1 cellular context compared by ENCODE assay signal in the genomic region with DNA sequence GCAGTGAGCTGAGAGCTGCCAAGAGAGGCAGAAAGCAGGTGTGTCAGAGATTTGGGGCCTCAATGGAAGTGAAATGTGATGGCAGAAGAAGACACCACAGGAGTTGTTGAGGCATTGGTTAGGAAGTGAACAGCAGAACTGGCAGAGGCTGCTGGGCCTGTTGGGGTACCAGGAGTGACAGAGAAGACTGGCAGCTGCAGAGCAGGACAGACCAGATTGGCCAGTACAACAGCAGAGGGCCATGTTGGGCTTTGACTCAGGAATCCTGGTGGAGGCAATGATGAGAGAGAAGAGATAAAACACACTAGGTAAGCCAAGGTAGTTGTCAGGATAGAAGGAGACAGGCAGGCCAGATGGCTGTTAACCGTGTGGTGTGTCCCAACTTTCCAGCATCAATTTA.
TF ChIP-seq lines count a peak whose summit lies in the region.

No MANE protein-coding gene starts in this region.

TF ChIP-seq in SK-N-SH treated with all-trans-retinoic acid at 6 μM for 48 hours, 23 proteins besides CTCF, POLR2A, EP300 and RAD21 (continued from another document):
- TF ChIP-seq, protein P1, sequence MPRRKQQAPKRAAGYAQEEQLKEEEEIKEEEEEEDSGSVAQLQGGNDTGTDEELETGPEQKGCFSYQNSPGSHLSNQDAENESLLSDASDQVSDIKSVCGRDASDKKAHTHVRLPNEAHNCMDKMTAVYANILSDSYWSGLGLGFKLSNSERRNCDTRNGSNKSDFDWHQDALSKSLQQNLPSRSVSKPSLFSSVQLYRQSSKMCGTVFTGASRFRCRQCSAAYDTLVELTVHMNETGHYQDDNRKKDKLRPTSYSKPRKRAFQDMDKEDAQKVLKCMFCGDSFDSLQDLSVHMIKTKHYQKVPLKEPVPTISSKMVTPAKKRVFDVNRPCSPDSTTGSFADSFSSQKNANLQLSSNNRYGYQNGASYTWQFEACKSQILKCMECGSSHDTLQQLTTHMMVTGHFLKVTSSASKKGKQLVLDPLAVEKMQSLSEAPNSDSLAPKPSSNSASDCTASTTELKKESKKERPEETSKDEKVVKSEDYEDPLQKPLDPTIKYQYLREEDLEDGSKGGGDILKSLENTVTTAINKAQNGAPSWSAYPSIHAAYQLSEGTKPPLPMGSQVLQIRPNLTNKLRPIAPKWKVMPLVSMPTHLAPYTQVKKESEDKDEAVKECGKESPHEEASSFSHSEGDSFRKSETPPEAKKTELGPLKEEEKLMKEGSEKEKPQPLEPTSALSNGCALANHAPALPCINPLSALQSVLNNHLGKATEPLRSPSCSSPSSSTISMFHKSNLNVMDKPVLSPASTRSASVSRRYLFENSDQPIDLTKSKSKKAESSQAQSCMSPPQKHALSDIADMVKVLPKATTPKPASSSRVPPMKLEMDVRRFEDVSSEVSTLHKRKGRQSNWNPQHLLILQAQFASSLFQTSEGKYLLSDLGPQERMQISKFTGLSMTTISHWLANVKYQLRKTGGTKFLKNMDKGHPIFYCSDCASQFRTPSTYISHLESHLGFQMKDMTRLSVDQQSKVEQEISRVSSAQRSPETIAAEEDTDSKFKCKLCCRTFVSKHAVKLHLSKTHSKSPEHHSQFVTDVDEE (CRISPR knock-in tag; IDR thresholded peaks at IDR 0.05) = no peak
- TF ChIP-seq RARB (CRISPR knock-in tag; IDR thresholded peaks at IDR 0.05) (no peak), ARNTL (CRISPR knock-in tag; IDR thresholded peaks at IDR 0.05; ENCODE audit: borderline replicate concordance, low read depth) (no peak), ZFP30 (CRISPR knock-in tag; IDR thresholded peaks at IDR 0.05) (no peak), ZNF70 (CRISPR knock-in tag; IDR thresholded peaks at IDR 0.05) (no peak), CSRNP3 (CRISPR knock-in tag; IDR thresholded peaks at IDR 0.05) (no peak), ESRRG (CRISPR knock-in tag; IDR thresholded peaks at IDR 0.05) (no peak), SNAI2 (CRISPR knock-in tag; IDR thresholded peaks at IDR 0.05) (no peak)
- TF ChIP-seq, protein P2, sequence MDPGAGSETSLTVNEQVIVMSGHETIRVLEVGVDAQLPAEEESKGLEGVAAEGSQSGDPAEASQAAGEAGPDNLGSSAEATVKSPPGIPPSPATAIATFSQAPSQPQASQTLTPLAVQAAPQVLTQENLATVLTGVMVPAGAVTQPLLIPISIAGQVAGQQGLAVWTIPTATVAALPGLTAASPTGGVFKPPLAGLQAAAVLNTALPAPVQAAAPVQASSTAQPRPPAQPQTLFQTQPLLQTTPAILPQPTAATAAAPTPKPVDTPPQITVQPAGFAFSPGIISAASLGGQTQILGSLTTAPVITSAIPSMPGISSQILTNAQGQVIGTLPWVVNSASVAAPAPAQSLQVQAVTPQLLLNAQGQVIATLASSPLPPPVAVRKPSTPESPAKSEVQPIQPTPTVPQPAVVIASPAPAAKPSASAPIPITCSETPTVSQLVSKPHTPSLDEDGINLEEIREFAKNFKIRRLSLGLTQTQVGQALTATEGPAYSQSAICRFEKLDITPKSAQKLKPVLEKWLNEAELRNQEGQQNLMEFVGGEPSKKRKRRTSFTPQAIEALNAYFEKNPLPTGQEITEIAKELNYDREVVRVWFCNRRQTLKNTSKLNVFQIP (CRISPR knock-in tag; IDR thresholded peaks at IDR 0.05; ENCODE audit: borderline replicate concordance, low read depth) = no peak
- TF ChIP-seq, protein P3, sequence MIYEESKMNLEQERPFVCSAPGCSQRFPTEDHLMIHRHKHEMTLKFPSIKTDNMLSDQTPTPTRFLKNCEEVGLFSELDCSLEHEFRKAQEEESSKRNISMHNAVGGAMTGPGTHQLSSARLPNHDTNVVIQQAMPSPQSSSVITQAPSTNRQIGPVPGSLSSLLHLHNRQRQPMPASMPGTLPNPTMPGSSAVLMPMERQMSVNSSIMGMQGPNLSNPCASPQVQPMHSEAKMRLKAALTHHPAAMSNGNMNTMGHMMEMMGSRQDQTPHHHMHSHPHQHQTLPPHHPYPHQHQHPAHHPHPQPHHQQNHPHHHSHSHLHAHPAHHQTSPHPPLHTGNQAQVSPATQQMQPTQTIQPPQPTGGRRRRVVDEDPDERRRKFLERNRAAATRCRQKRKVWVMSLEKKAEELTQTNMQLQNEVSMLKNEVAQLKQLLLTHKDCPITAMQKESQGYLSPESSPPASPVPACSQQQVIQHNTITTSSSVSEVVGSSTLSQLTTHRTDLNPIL (CRISPR knock-in tag; IDR thresholded peaks at IDR 0.05; ENCODE audit: low read depth) = no peak
